Comparison of ENCODE assay signal across 11 cellular contexts in the genomic region with DNA sequence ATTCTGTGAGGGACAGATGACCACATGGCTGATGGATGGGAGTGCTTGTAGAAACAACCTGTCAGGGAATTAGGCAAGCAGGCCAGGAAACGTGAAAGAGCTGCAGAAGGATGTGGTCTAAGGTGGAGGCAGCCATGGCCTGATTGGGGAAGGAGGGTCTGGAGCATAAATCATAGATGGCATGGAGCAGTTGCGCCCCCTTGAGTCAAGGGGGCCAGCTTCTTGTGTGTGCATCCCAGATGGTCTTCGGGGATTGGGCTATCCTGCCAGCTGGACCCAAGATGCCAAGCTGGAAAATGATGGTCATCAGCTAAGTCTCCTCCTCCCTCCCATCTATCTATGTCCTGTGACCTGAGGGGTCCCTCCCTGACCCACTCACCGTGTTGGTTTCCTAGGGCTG.
DNase-seq lines count a peak whose midpoint lies in the region; ATAC-seq and TF ChIP-seq lines count a peak whose summit lies in the region.
"Had no signal": no experiment of that assay in that cellular context is flagged by ENCODE, and none has a peak within 500 bp of the region (broad histone marks: within the 10 kb centered on the region; RNA-seq: fewer than 3 reads in every experiment).

No MANE protein-coding gene starts in this region.

- no peaks in the 10 kb centered on the region for H3K9me3 ChIP-seq in spleen

- no peak overlapping the region for H3K4me3 Mint-ChIP-seq in activated naive CD4-positive, alpha-beta T cell treated with anti-CD3 and anti-CD28 coated beads, Interleukin-2, amount 10 ng/mL, durations not matched to agents 7 days and 5 days
- H3K4me3 Mint-ChIP-seq in activated naive CD8-positive, alpha-beta T cell treated with anti-CD3 and anti-CD28 coated beads, Interleukin-2, amount 10 ng/mL, durations not matched to agents 7 days and 5 days = no peak overlapping the region
- H3K4me3 Mint-ChIP-seq: neural crest cell had no signal

- intact Hi-C loops in spleen (cut with DNase I; ENCODE audit: low total_unique reads) = no loop called here

- peaks cover 9% of the 10 kb centered on the region for H3K4me1 Mint-ChIP-seq in activated naive CD4-positive, alpha-beta T cell treated with anti-CD3 and anti-CD28 coated beads, Interleukin-2, amount 10 ng/mL, durations not matched to agents 7 days and 5 days
- peaks cover 8% of the 10 kb centered on the region for H3K4me1 Mint-ChIP-seq in activated naive CD8-positive, alpha-beta T cell treated with anti-CD3 and anti-CD28 coated beads, Interleukin-2, amount 10 ng/mL, durations not matched to agents 7 days and 5 days
- H3K4me1 Mint-ChIP-seq: neural crest cell had no signal

- no peak overlapping the region for H3K27ac Mint-ChIP-seq in activated naive CD4-positive, alpha-beta T cell treated with anti-CD3 and anti-CD28 coated beads, Interleukin-2, amount 10 ng/mL, durations not matched to agents 7 days and 5 days
- no peak overlapping the region for H3K27ac Mint-ChIP-seq in activated naive CD8-positive, alpha-beta T cell treated with anti-CD3 and anti-CD28 coated beads, Interleukin-2, amount 10 ng/mL, durations not matched to agents 7 days and 5 days

- TF ChIP-seq CTCF in LNCAP (IDR thresholded peaks at IDR 0.05) = peak; percentile 24; the same call in 1 of the 2 replicates
- TF ChIP-seq CTCF in spleen (IDR thresholded peaks at IDR 0.05 in 8 of 11, conservative IDR thresholded peaks at IDR 0.05 in 3 of 11) = peak in 8 of 11 experiments; percentile 6 to 47 (median 40)

- CTCF ChIA-PET in activated naive CD4-positive, alpha-beta T cell treated with anti-CD3 and anti-CD28 coated beads, Interleukin-2, amount 10 ng/mL, durations not matched to agents 7 days and 5 days (lab: Charles Lee) = interaction anchor here (0.6 to 5.0 kb wide), 11 partner anchors 15 to 172 kb away, joined by 3 to 44 read pairs (median 4); no protein-coding TSS in a partner anchor

- no peak for TF ChIP-seq POLR2A in spleen (IDR thresholded peaks at IDR 0.05)

- H3K27me3 Mint-ChIP-seq in activated naive CD4-positive, alpha-beta T cell treated with anti-CD3 and anti-CD28 coated beads, Interleukin-2, amount 10 ng/mL, durations not matched to agents 7 days and 5 days = peaks cover 33% of the 10 kb centered on the region
- H3K27me3 Mint-ChIP-seq in activated naive CD8-positive, alpha-beta T cell treated with anti-CD3 and anti-CD28 coated beads, Interleukin-2, amount 10 ng/mL, durations not matched to agents 7 days and 5 days = peaks cover 38% of the 10 kb centered on the region

- ATAC-seq in activated naive CD8-positive, alpha-beta T cell treated with anti-CD3 and anti-CD28 coated beads, Interleukin-2, amount 10 ng/mL, durations not matched to agents 7 days and 5 days (ENCODE audit: low read depth) = peak; percentile 70
- ATAC-seq in HG03095 (IDR thresholded peaks at IDR 0.05; ENCODE audit: unreplicated experiment) = no peak

- WGBS in spleen, 5 donors = 40 to 51% (median 46%) methylated on average over 4 of the region's 4 CpGs

- peaks cover 0 to 12% (median 0%) of the 10 kb centered on the region in 7 donors for H3K27me3 ChIP-seq in spleen (replicated peaks in 1 of 7)

- no peak overlapping the region for H3K4me3 ChIP-seq in spleen

- DNase-seq in activated naive CD4-positive, alpha-beta T cell treated with anti-CD3 and anti-CD28 coated beads, Interleukin-2, amount 10 ng/mL, durations not matched to agents 7 days and 5 days = peak; percentile 61
- DNase-seq in activated naive CD4-positive, alpha-beta T cell treated with anti-CD3 and anti-CD28 coated beads, Interleukin-2, amount 50 U/mL, for 16 hours = no peak
- DNase-seq in activated naive CD8-positive, alpha-beta T cell treated with anti-CD3 and anti-CD28 coated beads, Interleukin-2, amount 10 ng/mL, durations not matched to agents 7 days and 5 days = peak; percentile 43
- DNase-seq in spleen (no peak), islet precursor cell (no peak), globus pallidus (ENCODE audit: low spot score) (no peak)
- DNase-seq: hippocampal formation, NCI-H446 had no signal

- H3K9me3 Mint-ChIP-seq in activated naive CD4-positive, alpha-beta T cell treated with anti-CD3 and anti-CD28 coated beads, Interleukin-2, amount 10 ng/mL, durations not matched to agents 7 days and 5 days = no peaks in the 10 kb centered on the region
- no peaks in the 10 kb centered on the region for H3K9me3 Mint-ChIP-seq in activated naive CD8-positive, alpha-beta T cell treated with anti-CD3 and anti-CD28 coated beads, Interleukin-2, amount 10 ng/mL, durations not matched to agents 7 days and 5 days
- H3K9me3 Mint-ChIP-seq: neural crest cell had no signal

- H3K36me3 ChIP-seq in spleen = no peaks in the 10 kb centered on the region

- POLR2A ChIA-PET in activated naive CD8-positive, alpha-beta T cell treated with anti-CD3 and anti-CD28 coated beads, Interleukin-2, amount 10 ng/mL, durations not matched to agents 7 days and 5 days (lab: Charles Lee) = no interaction called here

- no peak overlapping the region for H3K27ac ChIP-seq in spleen

- no peaks in the 10 kb centered on the region for H3K36me3 Mint-ChIP-seq in activated naive CD4-positive, alpha-beta T cell treated with anti-CD3 and anti-CD28 coated beads, Interleukin-2, amount 10 ng/mL, durations not matched to agents 7 days and 5 days
- H3K36me3 Mint-ChIP-seq in activated naive CD8-positive, alpha-beta T cell treated with anti-CD3 and anti-CD28 coated beads, Interleukin-2, amount 10 ng/mL, durations not matched to agents 7 days and 5 days = no peaks in the 10 kb centered on the region

- no peaks in the 10 kb centered on the region for H3K4me1 ChIP-seq in spleen

Comparison
In these comparisons a context has a peak if more than half of its experiments do, and no peak if none do; other contexts are left out.
1. DNase-seq: peak in activated naive CD4-positive, alpha-beta T cell treated with anti-CD3 and anti-CD28 coated beads, Interleukin-2, amount 10 ng/mL, durations not matched to agents 7 days and 5 days (single experiment) and activated naive CD8-positive, alpha-beta T cell treated with anti-CD3 and anti-CD28 coated beads, Interleukin-2, amount 10 ng/mL, durations not matched to agents 7 days and 5 days (single experiment); none in activated naive CD4-positive, alpha-beta T cell treated with anti-CD3 and anti-CD28 coated beads, Interleukin-2, amount 50 U/mL, for 16 hours (single experiment), spleen (single experiment), islet precursor cell (single experiment) and globus pallidus (single experiment).